2 cellular contexts compared by ENCODE assay signal in the genomic region with DNA sequence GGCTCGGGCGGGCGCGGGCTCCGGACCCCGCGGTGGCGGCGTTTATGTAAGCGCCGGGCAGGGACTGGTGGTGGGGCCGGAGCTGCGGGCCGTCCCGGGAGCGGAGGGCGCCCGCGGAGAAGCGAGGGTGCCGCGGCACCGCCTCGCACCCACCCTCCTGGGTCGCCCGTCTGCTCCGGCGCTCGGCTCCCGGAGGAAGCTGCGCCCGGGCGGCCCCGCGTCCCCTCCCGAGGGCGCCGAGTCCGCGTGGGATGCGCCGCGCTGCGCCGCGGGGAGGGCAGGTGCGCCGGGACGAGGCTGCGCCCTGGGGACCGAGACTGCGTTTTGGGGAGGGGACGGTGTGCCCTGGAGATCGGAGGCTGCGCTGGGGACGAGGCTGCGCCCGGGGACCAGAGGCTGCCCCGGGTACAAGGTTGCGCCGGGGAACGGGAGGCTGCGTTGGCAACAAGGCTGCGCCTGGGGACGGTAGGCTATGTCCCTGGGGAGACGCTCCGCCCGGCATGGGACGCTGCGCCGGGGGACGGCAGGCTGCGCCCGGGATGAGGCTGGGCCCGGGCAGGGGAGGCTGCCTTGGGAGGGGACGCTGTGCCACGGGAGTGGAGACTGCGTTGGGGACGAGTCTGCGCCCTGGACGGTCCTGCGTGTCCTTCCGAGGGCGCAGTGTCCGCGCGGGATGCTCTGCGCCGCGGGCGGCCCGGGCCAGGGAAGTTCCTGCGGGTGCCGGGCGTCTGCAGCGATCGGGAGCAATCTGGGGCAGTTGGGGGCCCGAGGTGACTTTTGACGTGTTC.
TF ChIP-seq lines count a peak whose summit lies in the region.

No MANE protein-coding gene starts in this region.

TF ChIP-seq in HEK293, 187 proteins besides CTCF, POLR2A, EP300 and RAD21 (continues in another document):
- TF ChIP-seq, protein P1, sequence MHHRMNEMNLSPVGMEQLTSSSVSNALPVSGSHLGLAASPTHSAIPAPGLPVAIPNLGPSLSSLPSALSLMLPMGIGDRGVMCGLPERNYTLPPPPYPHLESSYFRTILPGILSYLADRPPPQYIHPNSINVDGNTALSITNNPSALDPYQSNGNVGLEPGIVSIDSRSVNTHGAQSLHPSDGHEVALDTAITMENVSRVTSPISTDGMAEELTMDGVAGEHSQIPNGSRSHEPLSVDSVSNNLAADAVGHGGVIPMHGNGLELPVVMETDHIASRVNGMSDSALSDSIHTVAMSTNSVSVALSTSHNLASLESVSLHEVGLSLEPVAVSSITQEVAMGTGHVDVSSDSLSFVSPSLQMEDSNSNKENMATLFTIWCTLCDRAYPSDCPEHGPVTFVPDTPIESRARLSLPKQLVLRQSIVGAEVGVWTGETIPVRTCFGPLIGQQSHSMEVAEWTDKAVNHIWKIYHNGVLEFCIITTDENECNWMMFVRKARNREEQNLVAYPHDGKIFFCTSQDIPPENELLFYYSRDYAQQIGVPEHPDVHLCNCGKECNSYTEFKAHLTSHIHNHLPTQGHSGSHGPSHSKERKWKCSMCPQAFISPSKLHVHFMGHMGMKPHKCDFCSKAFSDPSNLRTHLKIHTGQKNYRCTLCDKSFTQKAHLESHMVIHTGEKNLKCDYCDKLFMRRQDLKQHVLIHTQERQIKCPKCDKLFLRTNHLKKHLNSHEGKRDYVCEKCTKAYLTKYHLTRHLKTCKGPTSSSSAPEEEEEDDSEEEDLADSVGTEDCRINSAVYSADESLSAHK (tag by site-specific recombination; IDR thresholded peaks at IDR 0.05) = no peak
- TF ChIP-seq ZNF366 (tag by site-specific recombination; conservative IDR thresholded peaks at IDR 0.05) (no peak; the same call in 1 of the 2 replicates), ZNF544 (tag by site-specific recombination; IDR thresholded peaks at IDR 0.05) (no peak), ZIC2 (tag by site-specific recombination; IDR thresholded peaks at IDR 0.05) (peak; percentile 84), SP7 (tag by site-specific recombination; IDR thresholded peaks at IDR 0.05) (peak; percentile 57), HOXA7 (CRISPR knock-in tag; IDR thresholded peaks at IDR 0.05; ENCODE audit: borderline replicate concordance) (no peak), OSR2 (tag by site-specific recombination; IDR thresholded peaks at IDR 0.05) (no peak; the same call in 1 of the 2 replicates), GLIS1 (tag by site-specific recombination; IDR thresholded peaks at IDR 0.05) (peak; percentile 50), ZNF555 (tag by site-specific recombination; conservative IDR thresholded peaks at IDR 0.05) (no peak), WT1 (tag by site-specific recombination; IDR thresholded peaks at IDR 0.05) (peak; percentile 64; the same call in 1 of the 2 replicates), ZFHX2 (tag by site-specific recombination; conservative IDR thresholded peaks at IDR 0.05) (peak; percentile 40; the same call in 1 of the 2 replicates), ZNF292 (tag by site-specific recombination; IDR thresholded peaks at IDR 0.05; ENCODE audit: borderline replicate concordance, low read depth) (no peak), OVOL3 (tag by site-specific recombination; IDR thresholded peaks at IDR 0.05) (no peak), ZNF707 (tag by site-specific recombination; IDR thresholded peaks at IDR 0.05) (no peak), ZNF629 (tag by site-specific recombination; IDR thresholded peaks at IDR 0.05) (peak; percentile 63), ZBTB11 (tag by site-specific recombination; conservative IDR thresholded peaks at IDR 0.05; ENCODE audit: low read depth) (no peak), ZNF558 (tag by site-specific recombination; IDR thresholded peaks at IDR 0.05) (no peak), ZFP37 (tag by site-specific recombination; IDR thresholded peaks at IDR 0.05) (no peak), ZNF677 (tag by site-specific recombination; IDR thresholded peaks at IDR 0.05) (0 out of 2 replicates have a peak, but pooled peaks have one; percentile 34), ZNF121 (tag by site-specific recombination; IDR thresholded peaks at IDR 0.05) (peak; percentile 71), GLIS2 (tag by site-specific recombination; IDR thresholded peaks at IDR 0.05) (no peak; the same call in 1 of the 2 replicates), REPIN1 (tag by site-specific recombination; IDR thresholded peaks at IDR 0.05; ENCODE audit: low read depth) (no peak), ZNF837 (tag by site-specific recombination; IDR thresholded peaks at IDR 0.05) (0 out of 2 replicates have a peak, but pooled peaks have one; percentile 57)
- TF ChIP-seq, protein P2, sequence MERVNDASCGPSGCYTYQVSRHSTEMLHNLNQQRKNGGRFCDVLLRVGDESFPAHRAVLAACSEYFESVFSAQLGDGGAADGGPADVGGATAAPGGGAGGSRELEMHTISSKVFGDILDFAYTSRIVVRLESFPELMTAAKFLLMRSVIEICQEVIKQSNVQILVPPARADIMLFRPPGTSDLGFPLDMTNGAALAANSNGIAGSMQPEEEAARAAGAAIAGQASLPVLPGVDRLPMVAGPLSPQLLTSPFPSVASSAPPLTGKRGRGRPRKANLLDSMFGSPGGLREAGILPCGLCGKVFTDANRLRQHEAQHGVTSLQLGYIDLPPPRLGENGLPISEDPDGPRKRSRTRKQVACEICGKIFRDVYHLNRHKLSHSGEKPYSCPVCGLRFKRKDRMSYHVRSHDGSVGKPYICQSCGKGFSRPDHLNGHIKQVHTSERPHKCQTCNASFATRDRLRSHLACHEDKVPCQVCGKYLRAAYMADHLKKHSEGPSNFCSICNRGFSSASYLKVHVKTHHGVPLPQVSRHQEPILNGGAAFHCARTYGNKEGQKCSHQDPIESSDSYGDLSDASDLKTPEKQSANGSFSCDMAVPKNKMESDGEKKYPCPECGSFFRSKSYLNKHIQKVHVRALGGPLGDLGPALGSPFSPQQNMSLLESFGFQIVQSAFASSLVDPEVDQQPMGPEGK (tag by site-specific recombination; IDR thresholded peaks at IDR 0.05) = peak; percentile 84

TF ChIP-seq in K562, 482 proteins besides CTCF, POLR2A, EP300 and RAD21 (continued from another document and continues in another):
- TF ChIP-seq THAP12 (CRISPR knock-in tag; IDR thresholded peaks at IDR 0.05) (0 out of 2 replicates have a peak, but pooled peaks have one; percentile 19), PCBP1 (IDR thresholded peaks at IDR 0.05; ENCODE audit: low read depth, low read length, poor library complexity, severe bottlenecking) (peak; percentile 99), MYNN (IDR thresholded peaks at IDR 0.05) (0 out of 2 replicates have a peak, but pooled peaks have one; percentile 20), MYNN (CRISPR knock-in tag; IDR thresholded peaks at IDR 0.05) (no peak), MTA3 (IDR thresholded peaks at IDR 0.05; ENCODE audit: borderline replicate concordance) (peak; percentile 74; the same call in 1 of the 2 replicates), HDGF (IDR thresholded peaks at IDR 0.05) (no peak), TAF15 (IDR thresholded peaks at IDR 0.05; ENCODE audit: low read depth, low read length) (peak; percentile 97), SMAD4 (CRISPR knock-in tag; conservative IDR thresholded peaks at IDR 0.05) (peak; percentile 70), RBFOX2 (IDR thresholded peaks at IDR 0.05; ENCODE audit: low read depth, low read length) (peak; percentile 78), CREB1 (IDR thresholded peaks at IDR 0.05) (peak; percentile 53), CREB1 (CRISPR knock-in tag; IDR thresholded peaks at IDR 0.05) (no peak), HNRNPK (IDR thresholded peaks at IDR 0.05; ENCODE audit: low read depth, low read length, poor library complexity, severe bottlenecking) (peak; percentile 21), ZNF274 (IDR thresholded peaks at IDR 0.05; ENCODE audit: borderline replicate concordance, low read depth, low read length) (peak; percentile 63; the same call in 1 of the 2 replicates), ID3 (CRISPR knock-in tag; IDR thresholded peaks at IDR 0.05) (no peak), ID3 (tag; IDR thresholded peaks at IDR 0.05) (peak; percentile 30; the same call in 1 of the 2 replicates), DMBX1 (CRISPR knock-in tag; IDR thresholded peaks at IDR 0.05; ENCODE audit: borderline replicate concordance) (peak; percentile 42; the same call in 1 of the 2 replicates), FIP1L1 (IDR thresholded peaks at IDR 0.05; ENCODE audit: low read depth, low read length, poor library complexity, severe bottlenecking) (peak; percentile 100), ARID4B (CRISPR knock-in tag; IDR thresholded peaks at IDR 0.05) (no peak; the same call in 1 of the 2 replicates), ZBTB2 (IDR thresholded peaks at IDR 0.05) (peak; percentile 77; the same call in 1 of the 2 replicates), NR4A1 (CRISPR knock-in tag; IDR thresholded peaks at IDR 0.05) (no peak), NR4A1 (tag; IDR thresholded peaks at IDR 0.05) (peak; percentile 18; the same call in 1 of the 2 replicates), ZBTB17 (CRISPR knock-in tag; IDR thresholded peaks at IDR 0.05) (no peak), RBM25 (IDR thresholded peaks at IDR 0.05; ENCODE audit: low read depth, low read length, severe bottlenecking) (peak; percentile 79)
- TF ChIP-seq, protein P3, sequence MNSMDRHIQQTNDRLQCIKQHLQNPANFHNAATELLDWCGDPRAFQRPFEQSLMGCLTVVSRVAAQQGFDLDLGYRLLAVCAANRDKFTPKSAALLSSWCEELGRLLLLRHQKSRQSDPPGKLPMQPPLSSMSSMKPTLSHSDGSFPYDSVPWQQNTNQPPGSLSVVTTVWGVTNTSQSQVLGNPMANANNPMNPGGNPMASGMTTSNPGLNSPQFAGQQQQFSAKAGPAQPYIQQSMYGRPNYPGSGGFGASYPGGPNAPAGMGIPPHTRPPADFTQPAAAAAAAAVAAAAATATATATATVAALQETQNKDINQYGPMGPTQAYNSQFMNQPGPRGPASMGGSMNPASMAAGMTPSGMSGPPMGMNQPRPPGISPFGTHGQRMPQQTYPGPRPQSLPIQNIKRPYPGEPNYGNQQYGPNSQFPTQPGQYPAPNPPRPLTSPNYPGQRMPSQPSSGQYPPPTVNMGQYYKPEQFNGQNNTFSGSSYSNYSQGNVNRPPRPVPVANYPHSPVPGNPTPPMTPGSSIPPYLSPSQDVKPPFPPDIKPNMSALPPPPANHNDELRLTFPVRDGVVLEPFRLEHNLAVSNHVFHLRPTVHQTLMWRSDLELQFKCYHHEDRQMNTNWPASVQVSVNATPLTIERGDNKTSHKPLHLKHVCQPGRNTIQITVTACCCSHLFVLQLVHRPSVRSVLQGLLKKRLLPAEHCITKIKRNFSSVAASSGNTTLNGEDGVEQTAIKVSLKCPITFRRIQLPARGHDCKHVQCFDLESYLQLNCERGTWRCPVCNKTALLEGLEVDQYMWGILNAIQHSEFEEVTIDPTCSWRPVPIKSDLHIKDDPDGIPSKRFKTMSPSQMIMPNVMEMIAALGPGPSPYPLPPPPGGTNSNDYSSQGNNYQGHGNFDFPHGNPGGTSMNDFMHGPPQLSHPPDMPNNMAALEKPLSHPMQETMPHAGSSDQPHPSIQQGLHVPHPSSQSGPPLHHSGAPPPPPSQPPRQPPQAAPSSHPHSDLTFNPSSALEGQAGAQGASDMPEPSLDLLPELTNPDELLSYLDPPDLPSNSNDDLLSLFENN (IDR thresholded peaks at IDR 0.05; ENCODE audit: low read depth in 2 of 2, low read length in 2 of 2) = peak in 1 of 2 experiments; percentile 44; a peak in 1 of 4 replicates
